14 cellular contexts compared by ENCODE assay signal in the genomic region with DNA sequence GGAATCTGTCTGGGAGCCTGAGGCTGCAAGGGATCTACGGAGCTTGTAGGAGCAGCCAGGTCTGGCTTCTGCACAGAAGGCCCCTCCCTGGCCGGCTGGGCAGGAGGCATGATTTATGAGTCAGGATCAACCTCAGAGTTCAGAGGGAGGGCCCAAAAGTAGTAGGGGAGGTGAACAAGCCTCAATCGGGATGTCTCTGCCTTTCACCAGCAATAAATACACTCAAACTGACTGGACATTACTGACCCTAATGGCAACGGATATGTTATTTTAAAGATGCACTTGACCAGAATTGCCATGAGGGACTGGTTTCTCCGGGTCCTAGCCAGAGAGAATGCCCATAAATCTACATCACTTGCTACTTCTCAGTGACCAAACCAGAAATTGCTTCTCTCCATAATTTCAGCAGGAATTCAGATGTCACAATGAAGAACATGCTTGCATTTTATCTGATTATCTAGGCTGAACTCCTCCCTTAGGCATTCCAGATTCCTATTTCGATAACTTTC.
DNase-seq lines count a peak whose midpoint lies in the region; ATAC-seq and TF ChIP-seq lines count a peak whose summit lies in the region.
"Had no signal": no experiment of that assay in that cellular context is flagged by ENCODE, and none has a peak within 500 bp of the region (broad histone marks: within the 10 kb centered on the region; RNA-seq: fewer than 3 reads in every experiment).

No MANE protein-coding gene starts in this region.

- in situ Hi-C loops in Caki2 (cut with HindIII; ENCODE audit: low pct_unique_long_range_greater_than_20kb, low sequenced_read_pairs), result no loop called here

- DNase-seq in Caki2 (ENCODE audit: low read depth) (peak; percentile 91), NCI-H69 (lab: John Stamatoyannopoulos, UW) (peak; percentile 35), HFFc6 (no peak)
- DNase-seq in stimulated activated CD4-positive, alpha-beta T cell treated with anti-CD3 and anti-CD28 coated beads, Interleukin-4, amount 100 ng/mL, for 4 hours, result no peak
- no peak for DNase-seq in activated T-cell treated with anti-CD3 and anti-CD28 coated beads, Interleukin-2, amount 50 U/mL, for 4 hours
- DNase-seq: activated naive CD4-positive, alpha-beta T cell treated with anti-CD3 and anti-CD28 coated beads, Interleukin-2, amount 10 ng/mL, durations not matched to agents 7 days and 5 days; effector CD4-positive, alpha-beta T cell; GDM1; NCI-H2029 treated with DMSO at 0.1 percent for 48 hours; stimulated activated CD4-positive, alpha-beta T cell treated with anti-CD3 and anti-CD28 coated beads, Interleukin-4, amount 100 ng/mL, for 1 hour; testis had no signal

- no peak for ATAC-seq in HG02973 (IDR thresholded peaks at IDR 0.05; ENCODE audit: unreplicated experiment)
- ATAC-seq in activated T-cell treated with anti-CD3 and anti-CD28 coated beads, Interleukin-2, amount 50 U/mL, for 4 hours, result no peak

- no peaks in the 10 kb centered on the region for H3K27me3 ChIP-seq in esophagus (ENCODE audit: control insufficient read depth in 1 of 2, insufficient read depth in 2 of 2, low read length in 2 of 2)
- H3K27me3 ChIP-seq: testis had no signal

- H3K27ac Mint-ChIP-seq in nephron (peak overlapping the region; percentile 37 to 84 (median 67)), HFFc6 (no peak overlapping the region)
- H3K27ac Mint-ChIP-seq: activated naive CD4-positive, alpha-beta T cell treated with anti-CD3 and anti-CD28 coated beads, Interleukin-2, amount 10 ng/mL, durations not matched to agents 7 days and 5 days had no signal

- H3K4me3 ChIP-seq in esophagus (ENCODE audit: low read depth in 1 of 2, low read length in 2 of 2), result no peak overlapping the region
- H3K4me3 ChIP-seq: testis had no signal

- peak overlapping the region; percentile 71 to 75 for H3K27ac ChIP-seq in esophagus (ENCODE audit: low read depth in 2 of 2, low read length in 1 of 2)
- H3K27ac ChIP-seq: testis had no signal

- 34 to 38% methylated on average over 6 of the region's 6 CpGs for WGBS in esophagus, 2 donors

- peaks cover 33% of the 10 kb centered on the region for H3K4me1 Mint-ChIP-seq in nephron
- H3K4me1 Mint-ChIP-seq in activated T-cell treated with anti-CD3 and anti-CD28 coated beads, Interleukin-2, amount 50 U/mL, for 4 hours (ENCODE audit: low read depth), result peaks cover 20% of the 10 kb centered on the region
- H3K4me1 Mint-ChIP-seq in HFFc6 (ENCODE audit: low read depth), result no peaks in the 10 kb centered on the region

- H3K27me3 Mint-ChIP-seq in nephron (ENCODE audit: low read depth), result peaks cover 4% of the 10 kb centered on the region
- no peaks in the 10 kb centered on the region for H3K27me3 Mint-ChIP-seq in activated T-cell treated with anti-CD3 and anti-CD28 coated beads, Interleukin-2, amount 50 U/mL, for 4 hours (ENCODE audit: low read depth)
- H3K27me3 Mint-ChIP-seq in HFFc6 (ENCODE audit: insufficient read depth), result peaks cover 27% of the 10 kb centered on the region
- H3K27me3 Mint-ChIP-seq: activated naive CD4-positive, alpha-beta T cell treated with anti-CD3 and anti-CD28 coated beads, Interleukin-2, amount 10 ng/mL, durations not matched to agents 7 days and 5 days had no signal

- TF ChIP-seq CTCF in nephron (IDR thresholded peaks at IDR 0.05; ENCODE audit: unreplicated experiment in 3 of 3), result no peak
- TF ChIP-seq CTCF in HFFc6 (IDR thresholded peaks at IDR 0.05), result no peak

- H3K4me3 Mint-ChIP-seq in nephron (peak overlapping the region in 1 of 3 experiments; percentile 5), HFFc6 (no peak overlapping the region)
- H3K4me3 Mint-ChIP-seq in activated T-cell treated with anti-CD3 and anti-CD28 coated beads, Interleukin-2, amount 50 U/mL, for 4 hours, result no peak overlapping the region
- H3K4me3 Mint-ChIP-seq: activated naive CD4-positive, alpha-beta T cell treated with anti-CD3 and anti-CD28 coated beads, Interleukin-2, amount 10 ng/mL, durations not matched to agents 7 days and 5 days had no signal

- H3K36me3 Mint-ChIP-seq in nephron (ENCODE audit: low read depth), result peaks cover 20% of the 10 kb centered on the region
- H3K36me3 Mint-ChIP-seq in activated T-cell treated with anti-CD3 and anti-CD28 coated beads, Interleukin-2, amount 50 U/mL, for 4 hours (ENCODE audit: insufficient read depth), result no peaks in the 10 kb centered on the region
- H3K36me3 Mint-ChIP-seq in HFFc6 (ENCODE audit: low read depth), result no peaks in the 10 kb centered on the region
- H3K36me3 Mint-ChIP-seq: activated naive CD4-positive, alpha-beta T cell treated with anti-CD3 and anti-CD28 coated beads, Interleukin-2, amount 10 ng/mL, durations not matched to agents 7 days and 5 days had no signal

- H3K4me1 ChIP-seq in esophagus (ENCODE audit: control insufficient read depth in 2 of 2, insufficient read depth in 2 of 2, low read length in 1 of 2), result peaks cover 0 to 3% of the 10 kb centered on the region in 2 donors
- H3K4me1 ChIP-seq: testis had no signal

- no peaks in the 10 kb centered on the region for H3K9me3 ChIP-seq in esophagus (ENCODE audit: control insufficient read depth in 2 of 2, insufficient read depth in 1 of 2, low read depth in 1 of 2, low read length in 1 of 2)
- H3K9me3 ChIP-seq: testis had no signal

- peaks cover 0 to 2% of the 10 kb centered on the region in 2 donors for H3K36me3 ChIP-seq in esophagus (ENCODE audit: control insufficient read depth in 2 of 2, insufficient read depth in 2 of 2, low read length in 1 of 2)

- no peaks in the 10 kb centered on the region for H3K9me3 Mint-ChIP-seq in nephron
- H3K9me3 Mint-ChIP-seq in activated T-cell treated with anti-CD3 and anti-CD28 coated beads, Interleukin-2, amount 50 U/mL, for 4 hours, result no peaks in the 10 kb centered on the region
- H3K9me3 Mint-ChIP-seq in HFFc6, result no peaks in the 10 kb centered on the region
- H3K9me3 Mint-ChIP-seq: activated naive CD4-positive, alpha-beta T cell treated with anti-CD3 and anti-CD28 coated beads, Interleukin-2, amount 10 ng/mL, durations not matched to agents 7 days and 5 days had no signal

Comparison
In these comparisons a context has a peak if more than half of its experiments do, and no peak if none do; other contexts are left out.
1. DNase-seq: peak in Caki2 (single experiment) and NCI-H69 (single experiment); none in stimulated activated CD4-positive, alpha-beta T cell treated with anti-CD3 and anti-CD28 coated beads, Interleukin-4, amount 100 ng/mL, for 4 hours (0 of 2), activated T-cell treated with anti-CD3 and anti-CD28 coated beads, Interleukin-2, amount 50 U/mL, for 4 hours (single experiment) and HFFc6 (single experiment).